1 cellular context compared by ENCODE assay signal in the genomic region with DNA sequence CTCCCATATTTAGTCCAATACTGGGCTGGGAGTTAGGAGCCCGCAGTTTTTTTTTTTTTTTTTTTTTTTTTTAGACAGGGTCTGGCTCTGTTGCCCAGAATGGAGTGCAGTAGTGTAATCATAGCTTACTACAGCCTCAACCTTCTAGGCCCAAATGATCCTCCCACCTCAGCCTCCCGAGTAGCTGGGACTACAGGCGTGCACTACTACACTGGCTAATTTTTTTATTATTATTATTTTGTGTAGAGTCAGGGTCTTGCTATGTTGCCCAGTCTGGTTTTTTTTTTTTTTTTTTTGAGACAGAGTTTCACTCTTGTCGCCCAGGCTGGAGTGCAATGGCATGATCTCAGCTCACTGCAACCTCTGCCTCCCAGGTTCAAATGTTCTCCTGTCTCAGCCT. TPM values are rescaled to one million over a fixed set of nuclear protein-coding genes. Genes with fewer than 3 reads are reported as not detected.
"Had no signal": no experiment of that assay in that cellular context is flagged by ENCODE, and none has a peak within 500 bp of the region (broad histone marks: within the 10 kb centered on the region; RNA-seq: fewer than 3 reads in every experiment).

No MANE protein-coding gene starts in this region.

RNA-seq across cellular contexts. Expression of a gene that starts 13.7 kb away (rescaled TPM):
- polyA plus RNA-seq: IgD-negative memory B cell had no signal
